8 cellular contexts compared by ENCODE assay signal in genomic region chr20:20594171-20594530, GRCh38.
DNase-seq lines count a peak whose midpoint lies in the region; ATAC-seq and TF ChIP-seq lines count a peak whose summit lies in the region.

No MANE protein-coding gene starts in this region.

- no peaks in the 10 kb centered on the region for H3K9me3 Mint-ChIP-seq in activated CD4-positive, alpha-beta memory T cell treated with anti-CD3 and anti-CD28 coated beads for 36 hours

- no peak for TF ChIP-seq POLR2A in transverse colon (IDR thresholded peaks at IDR 0.05)

- H3K4me1 ChIP-seq in skeletal muscle satellite cell (ENCODE audit: control insufficient read depth, insufficient read depth, low read length) (no peaks in the 10 kb centered on the region), transverse colon (peaks cover 0 to 6% (median 0%) of the 10 kb centered on the region in 4 donors)

- in situ Hi-C loops in transverse colon (cut with MboI; ENCODE audit: low pct_ligation_motif_present in 1 of 4, low pct_unique_long_range_greater_than_20kb in 1 of 4, low sequenced_read_pairs in 3 of 4): loop anchor here in 2 of 4 donors (25.0 kb wide), 1 partner anchor 507 kb away; no protein-coding TSS in a partner anchor

- CTCF ChIA-PET in activated CD4-positive, alpha-beta memory T cell treated with anti-CD3 and anti-CD28 coated beads for 36 hours (lab: Charles Lee): interaction anchor here (0.9 to 4.3 kb wide), 29 partner anchors 10 to 578 kb away, joined by 3 to 36 read pairs (median 5); partner anchors contain the start of genes CFAP61 and CRNKL1

- no peak for TF ChIP-seq EP300 in transverse colon (IDR thresholded peaks at IDR 0.05; ENCODE audit: low read depth)

- H3K36me3 Mint-ChIP-seq in activated CD4-positive, alpha-beta memory T cell treated with anti-CD3 and anti-CD28 coated beads for 36 hours: peaks cover 9% of the 10 kb centered on the region

- DNase-seq in NCI-H82 (lab: John Stamatoyannopoulos, UW) (peak; percentile 64), NCI-H82 treated with DMSO at 0.1 percent for 48 hours (lab: John Stamatoyannopoulos, UW; ENCODE audit: unreplicated experiment) (no peak), NCI-H510A (lab: John Stamatoyannopoulos, UW) (peak; percentile 7), epithelial cell of esophagus (ENCODE audit: low read depth) (peak; percentile 29), transverse colon (no peak)
- no peak for DNase-seq in activated CD4-positive, alpha-beta memory T cell treated with anti-CD3 and anti-CD28 coated beads for 36 hours

- H3K27ac Mint-ChIP-seq in activated CD4-positive, alpha-beta memory T cell treated with anti-CD3 and anti-CD28 coated beads for 36 hours: no peak overlapping the region

- 50% methylated on average over 1 of the region's 1 CpG for WGBS in transverse colon (ENCODE audit: low coverage in 1 of 2), 2 donors

- H3K4me2 ChIP-seq in skeletal muscle satellite cell (ENCODE audit: low read length): peak overlapping the region; percentile 18

- H3K36me3 ChIP-seq in skeletal muscle satellite cell (ENCODE audit: insufficient read depth, low read length): no peaks in the 10 kb centered on the region
- peaks cover 0 to 27% (median 5%) of the 10 kb centered on the region in 4 donors for H3K36me3 ChIP-seq in transverse colon

- H3K27me3 Mint-ChIP-seq in activated CD4-positive, alpha-beta memory T cell treated with anti-CD3 and anti-CD28 coated beads for 36 hours: no peaks in the 10 kb centered on the region

- no peak for TF ChIP-seq CTCF in epithelial cell of esophagus (IDR thresholded peaks at IDR 0.05; ENCODE audit: insufficient read depth, low read depth, low read length, missing control alignments)
- peak in 2 of 5 experiments; percentile 6 to 16 for TF ChIP-seq CTCF in transverse colon (IDR thresholded peaks at IDR 0.05)

- H3K27ac ChIP-seq in transverse colon: no peak overlapping the region

- no peak overlapping the region for H3K4me3 Mint-ChIP-seq in activated CD4-positive, alpha-beta memory T cell treated with anti-CD3 and anti-CD28 coated beads for 36 hours

- POLR2A ChIA-PET in activated CD4-positive, alpha-beta memory T cell treated with anti-CD3 and anti-CD28 coated beads for 36 hours (lab: Charles Lee): no interaction called here

- H3K9me3 ChIP-seq in skeletal muscle satellite cell (replicated peaks; ENCODE audit: low read length) (no peaks in the 10 kb centered on the region), transverse colon (no peaks in the 10 kb centered on the region)

- H3K4me1 Mint-ChIP-seq in activated CD4-positive, alpha-beta memory T cell treated with anti-CD3 and anti-CD28 coated beads for 36 hours (ENCODE audit: low read depth): no peaks in the 10 kb centered on the region

- H3K27me3 ChIP-seq in skeletal muscle satellite cell (ENCODE audit: control insufficient read depth, insufficient read depth, low read length) (no peaks in the 10 kb centered on the region), transverse colon (no peaks in the 10 kb centered on the region)

- ATAC-seq in HG02571 (IDR thresholded peaks at IDR 0.05; ENCODE audit: unreplicated experiment): no peak

- intact Hi-C loops in transverse colon (cut with DNase I; ENCODE audit: low total_unique reads): no loop called here
- intact Hi-C loops in activated CD4-positive, alpha-beta memory T cell treated with anti-CD3 and anti-CD28 coated beads for 36 hours (cut with micrococcal nuclease): loop anchor here (2.0 to 5.0 kb wide), 2 partner anchors 233 to 462 kb away; no protein-coding TSS in a partner anchor

- no peak overlapping the region for H3K4me3 ChIP-seq in epithelial cell of esophagus (ENCODE audit: low read length)
- H3K4me3 ChIP-seq in skeletal muscle satellite cell (ENCODE audit: low read length): no peak overlapping the region
- H3K4me3 ChIP-seq in transverse colon: no peak overlapping the region

- H3K9ac ChIP-seq in skeletal muscle satellite cell (ENCODE audit: low read depth, low read length): no peak overlapping the region

Comparison
In these comparisons a context has a peak if more than half of its experiments do, and no peak if none do; other contexts are left out.
1. DNase-seq: peak in NCI-H82 (single experiment), NCI-H510A (single experiment) and epithelial cell of esophagus (single experiment); none in NCI-H82 treated with DMSO at 0.1 percent for 48 hours (single experiment), transverse colon (single experiment) and activated CD4-positive, alpha-beta memory T cell treated with anti-CD3 and anti-CD28 coated beads for 36 hours (single experiment).